Comparison of ENCODE assay signal across 1 cellular context in the genomic region with DNA sequence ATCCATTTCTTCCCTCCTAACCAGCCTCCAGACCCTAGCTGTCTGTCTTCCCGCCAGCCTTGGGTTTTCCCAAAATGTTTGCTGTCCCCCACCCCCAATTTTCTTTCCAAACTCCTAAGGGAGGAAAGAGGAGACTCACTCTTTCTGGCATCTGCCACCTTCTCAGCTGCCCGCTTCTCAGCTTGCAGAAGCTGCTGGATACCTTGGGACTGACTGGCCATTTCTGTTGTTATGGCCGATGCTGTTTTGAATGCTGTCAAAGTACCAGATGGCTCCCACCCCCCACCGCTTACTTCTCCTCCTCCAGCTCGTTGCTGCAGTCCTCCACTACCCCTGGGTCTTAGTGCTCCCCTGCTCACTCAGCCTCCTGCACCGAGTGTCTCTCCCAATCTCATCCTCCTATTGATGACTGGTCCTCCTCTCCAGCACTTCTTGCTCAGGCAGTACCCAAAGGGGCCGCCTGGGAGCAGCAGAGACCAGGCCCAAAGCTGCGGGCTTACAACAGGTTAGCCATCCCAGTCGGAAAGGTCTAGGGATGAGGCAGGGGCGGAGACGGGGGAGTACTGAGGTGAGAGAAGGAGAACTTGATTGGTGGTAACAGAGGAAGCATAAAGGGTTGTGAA.
A peak's percentile ranks its signal among the peaks of the same experiment; 100 is the strongest.
TF ChIP-seq lines count a peak whose summit lies in the region.

TSS of gene ATP6V1G2 (minus strand) at position 270 of the 623 bp plus-strand sequence. CDS start at position 221, 49 bp downstream.

TF ChIP-seq in K562, 482 proteins besides CTCF, POLR2A, EP300 and RAD21 (continued from another document and continues in another):
- TF ChIP-seq, protein P1, sequence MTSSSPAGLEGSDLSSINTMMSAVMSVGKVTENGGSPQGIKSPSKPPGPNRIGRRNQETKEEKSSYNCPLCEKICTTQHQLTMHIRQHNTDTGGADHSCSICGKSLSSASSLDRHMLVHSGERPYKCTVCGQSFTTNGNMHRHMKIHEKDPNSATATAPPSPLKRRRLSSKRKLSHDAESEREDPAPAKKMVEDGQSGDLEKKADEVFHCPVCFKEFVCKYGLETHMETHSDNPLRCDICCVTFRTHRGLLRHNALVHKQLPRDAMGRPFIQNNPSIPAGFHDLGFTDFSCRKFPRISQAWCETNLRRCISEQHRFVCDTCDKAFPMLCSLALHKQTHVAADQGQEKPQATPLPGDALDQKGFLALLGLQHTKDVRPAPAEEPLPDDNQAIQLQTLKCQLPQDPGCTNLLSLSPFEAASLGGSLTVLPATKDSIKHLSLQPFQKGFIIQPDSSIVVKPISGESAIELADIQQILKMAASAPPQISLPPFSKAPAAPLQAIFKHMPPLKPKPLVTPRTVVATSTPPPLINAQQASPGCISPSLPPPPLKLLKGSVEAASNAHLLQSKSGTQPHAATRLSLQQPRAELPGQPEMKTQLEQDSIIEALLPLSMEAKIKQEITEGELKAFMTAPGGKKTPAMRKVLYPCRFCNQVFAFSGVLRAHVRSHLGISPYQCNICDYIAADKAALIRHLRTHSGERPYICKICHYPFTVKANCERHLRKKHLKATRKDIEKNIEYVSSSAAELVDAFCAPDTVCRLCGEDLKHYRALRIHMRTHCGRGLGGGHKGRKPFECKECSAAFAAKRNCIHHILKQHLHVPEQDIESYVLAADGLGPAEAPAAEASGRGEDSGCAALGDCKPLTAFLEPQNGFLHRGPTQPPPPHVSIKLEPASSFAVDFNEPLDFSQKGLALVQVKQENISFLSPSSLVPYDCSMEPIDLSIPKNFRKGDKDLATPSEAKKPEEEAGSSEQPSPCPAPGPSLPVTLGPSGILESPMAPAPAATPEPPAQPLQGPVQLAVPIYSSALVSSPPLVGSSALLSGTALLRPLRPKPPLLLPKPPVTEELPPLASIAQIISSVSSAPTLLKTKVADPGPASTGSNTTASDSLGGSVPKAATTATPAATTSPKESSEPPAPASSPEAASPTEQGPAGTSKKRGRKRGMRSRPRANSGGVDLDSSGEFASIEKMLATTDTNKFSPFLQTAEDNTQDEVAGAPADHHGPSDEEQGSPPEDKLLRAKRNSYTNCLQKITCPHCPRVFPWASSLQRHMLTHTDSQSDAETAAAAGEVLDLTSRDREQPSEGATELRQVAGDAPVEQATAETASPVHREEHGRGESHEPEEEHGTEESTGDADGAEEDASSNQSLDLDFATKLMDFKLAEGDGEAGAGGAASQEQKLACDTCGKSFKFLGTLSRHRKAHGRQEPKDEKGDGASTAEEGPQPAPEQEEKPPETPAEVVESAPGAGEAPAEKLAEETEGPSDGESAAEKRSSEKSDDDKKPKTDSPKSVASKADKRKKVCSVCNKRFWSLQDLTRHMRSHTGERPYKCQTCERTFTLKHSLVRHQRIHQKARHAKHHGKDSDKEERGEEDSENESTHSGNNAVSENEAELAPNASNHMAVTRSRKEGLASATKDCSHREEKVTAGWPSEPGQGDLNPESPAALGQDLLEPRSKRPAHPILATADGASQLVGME (CRISPR knock-in tag; IDR thresholded peaks at IDR 0.05) = peak; percentile 97
- TF ChIP-seq RCOR1 (IDR thresholded peaks at IDR 0.05; ENCODE audit: borderline replicate concordance in 1 of 2, low read depth in 2 of 2, low read length in 2 of 2) = peak; percentile 47 to 95; a peak in 3 of 4 replicates
- peak; percentile 16; the same call in 1 of the 2 replicates for TF ChIP-seq TOE1 (IDR thresholded peaks at IDR 0.05; ENCODE audit: borderline replicate concordance)
- no peak for TF ChIP-seq TOE1 (CRISPR knock-in tag; IDR thresholded peaks at IDR 0.05; ENCODE audit: borderline replicate concordance, low read depth)
- TF ChIP-seq CEBPB (tag; IDR thresholded peaks at IDR 0.05) = no peak
- peak; percentile 88 for TF ChIP-seq ZEB2 (IDR thresholded peaks at IDR 0.05)
- no peak for TF ChIP-seq BCL6 (CRISPR knock-in tag; IDR thresholded peaks at IDR 0.05)
- no peak for TF ChIP-seq ZNF561 (CRISPR knock-in tag; conservative IDR thresholded peaks at IDR 0.05)
- TF ChIP-seq CC2D1A (IDR thresholded peaks at IDR 0.05) = peak; percentile 91
- TF ChIP-seq GABPB1 (CRISPR knock-in tag; IDR thresholded peaks at IDR 0.05) = no peak
- no peak for TF ChIP-seq ZNF785 (CRISPR knock-in tag; IDR thresholded peaks at IDR 0.05)
- TF ChIP-seq PRDM10 (IDR thresholded peaks at IDR 0.05; ENCODE audit: partially characterized antibody) = peak; percentile 81
- no peak for TF ChIP-seq OTX1 (CRISPR knock-in tag; IDR thresholded peaks at IDR 0.05)
- peak; percentile 15; the same call in 1 of the 2 replicates for TF ChIP-seq L3MBTL2 (IDR thresholded peaks at IDR 0.05)
- TF ChIP-seq BCLAF1 (IDR thresholded peaks at IDR 0.05; ENCODE audit: borderline replicate concordance in 1 of 2, control insufficient read depth in 1 of 2, low read depth in 2 of 2, low read length in 1 of 2) = 0 out of 4 replicates have a peak, but pooled peaks of 1 of the 2 experiments have one; percentile 35
- no peak for TF ChIP-seq MTA3 (IDR thresholded peaks at IDR 0.05; ENCODE audit: borderline replicate concordance)
- no peak for TF ChIP-seq RBM14 (IDR thresholded peaks at IDR 0.05; ENCODE audit: borderline replicate concordance, insufficient read depth, low read depth, low read length)
- TF ChIP-seq MEIS2 (IDR thresholded peaks at IDR 0.05; ENCODE audit: partially characterized antibody) = no peak
- TF ChIP-seq HDAC1 (IDR thresholded peaks at IDR 0.05) = no peak
- no peak for TF ChIP-seq TAF9B (IDR thresholded peaks at IDR 0.05; ENCODE audit: partially characterized antibody)
- TF ChIP-seq SRF (CRISPR knock-in tag; IDR thresholded peaks at IDR 0.05) = 0 out of 4 replicates have a peak, but pooled peaks of 1 of the 2 experiments have one; percentile 26
- peak; percentile 27; the same call in 1 of the 2 replicates for TF ChIP-seq MYNN (IDR thresholded peaks at IDR 0.05)
- no peak for TF ChIP-seq MYNN (CRISPR knock-in tag; IDR thresholded peaks at IDR 0.05)
- TF ChIP-seq, protein P2, sequence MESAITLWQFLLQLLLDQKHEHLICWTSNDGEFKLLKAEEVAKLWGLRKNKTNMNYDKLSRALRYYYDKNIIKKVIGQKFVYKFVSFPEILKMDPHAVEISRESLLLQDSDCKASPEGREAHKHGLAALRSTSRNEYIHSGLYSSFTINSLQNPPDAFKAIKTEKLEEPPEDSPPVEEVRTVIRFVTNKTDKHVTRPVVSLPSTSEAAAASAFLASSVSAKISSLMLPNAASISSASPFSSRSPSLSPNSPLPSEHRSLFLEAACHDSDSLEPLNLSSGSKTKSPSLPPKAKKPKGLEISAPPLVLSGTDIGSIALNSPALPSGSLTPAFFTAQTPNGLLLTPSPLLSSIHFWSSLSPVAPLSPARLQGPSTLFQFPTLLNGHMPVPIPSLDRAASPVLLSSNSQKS (CRISPR knock-in tag; IDR thresholded peaks at IDR 0.05) = no peak
- TF ChIP-seq ZBTB7A (IDR thresholded peaks at IDR 0.05; ENCODE audit: borderline replicate concordance, control insufficient read depth, low read depth, low read length) = peak; percentile 29; the same call in 1 of the 2 replicates
- TF ChIP-seq ZNF140 (CRISPR knock-in tag; IDR thresholded peaks at IDR 0.05) = no peak
- TF ChIP-seq RB1 (IDR thresholded peaks at IDR 0.05; ENCODE audit: low read depth) = peak; percentile 83
- TF ChIP-seq HMGN3 (IDR thresholded peaks at IDR 0.05; ENCODE audit: borderline replicate concordance, extremely low read depth, insufficient read length, low read depth, low read length) = no peak
- no peak for TF ChIP-seq PCBP2 (IDR thresholded peaks at IDR 0.05; ENCODE audit: low read depth, low read length, poor library complexity, severe bottlenecking)
- TF ChIP-seq FOXA3 (CRISPR knock-in tag; conservative IDR thresholded peaks at IDR 0.05 in 1 of 2, IDR thresholded peaks at IDR 0.05 in 1 of 2) = 0 out of 4 replicates have a peak, but pooled peaks of 1 of the 2 experiments have one; percentile 20
- TF ChIP-seq HINFP (tag; conservative IDR thresholded peaks at IDR 0.05; ENCODE audit: low read depth) = no peak
- TF ChIP-seq ZNF431 (CRISPR knock-in tag; IDR thresholded peaks at IDR 0.05) = 0 out of 2 replicates have a peak, but pooled peaks have one; percentile 12
- peak in 1 of 2 experiments; percentile 51; a peak in 2 of 4 replicates for TF ChIP-seq TEAD1 (CRISPR knock-in tag; IDR thresholded peaks at IDR 0.05)
- TF ChIP-seq SMC3 (conservative IDR thresholded peaks at IDR 0.05; ENCODE audit: insufficient read depth, low read depth, low read length) = peak; percentile 97
- no peak; the same call in 1 of the 2 replicates for TF ChIP-seq ATF3 (IDR thresholded peaks at IDR 0.05)
- peak; percentile 65; the same call in 1 of the 2 replicates for TF ChIP-seq ATF3 (CRISPR knock-in tag; conservative IDR thresholded peaks at IDR 0.05)
